Comparison of ENCODE assay signal across 20 cellular contexts in genomic region chrX:52424658-52425057, GRCh38. TPM values are rescaled to one million over a fixed set of nuclear protein-coding genes. Genes with fewer than 3 reads are reported as not detected.
DNase-seq lines count a peak whose midpoint lies in the region; TF ChIP-seq lines count a peak whose summit lies in the region.
"Had no signal": no experiment of that assay in that cellular context is flagged by ENCODE, and none has a peak within 500 bp of the region (broad histone marks: within the 10 kb centered on the region; RNA-seq: fewer than 3 reads in every experiment).

No MANE protein-coding gene starts in this region.

- H3K4me3 ChIP-seq in GM23248 (no peak overlapping the region), SJSA1 (no peak overlapping the region), skeletal muscle cell (ENCODE audit: low read depth, low read length) (no peak overlapping the region)
- H3K4me3 ChIP-seq: BLaER1, coronary artery, lung, pancreas, Peyer's patch, testis had no signal

- no peaks in the 10 kb centered on the region for H3K9me3 Mint-ChIP-seq in osteocyte (ENCODE audit: unreplicated experiment)

- H3K27ac ChIP-seq in GM23248 (no peak overlapping the region), SJSA1 (peak overlapping the region; percentile 37; the same call in 1 of the 2 replicates)
- H3K27ac ChIP-seq: BLaER1, coronary artery, pancreas, Peyer's patch, testis had no signal

- H2AFZ ChIP-seq in GM23248, result no peak overlapping the region; the same call in 1 of the 2 replicates

- no peaks in the 10 kb centered on the region for H3K9me2 ChIP-seq in GM23248 (ENCODE audit: insufficient read depth)

- H3K27me3 ChIP-seq in GM23248 (replicated peaks; ENCODE audit: insufficient read depth) (no peaks in the 10 kb centered on the region), SJSA1 (replicated peaks) (no peaks in the 10 kb centered on the region)
- H3K27me3 ChIP-seq: Peyer's patch, testis had no signal

- H3K36me3 ChIP-seq in GM23248 (ENCODE audit: low read depth), result no peaks in the 10 kb centered on the region
- no peaks in the 10 kb centered on the region for H3K36me3 ChIP-seq in SJSA1
- H3K36me3 ChIP-seq: BLaER1, pancreas, Peyer's patch had no signal

- H3K4me2 ChIP-seq in GM23248 (ENCODE audit: unreplicated experiment), result peak overlapping the region; percentile 7
- H3K4me2 ChIP-seq: BLaER1 had no signal

- H3K27ac Mint-ChIP-seq in osteocyte (ENCODE audit: unreplicated experiment), result no peak overlapping the region
- H3K27ac Mint-ChIP-seq: naive B cell had no signal

- H3K9ac ChIP-seq in GM23248, result no peak overlapping the region
- H3K9ac ChIP-seq: BLaER1 had no signal

- H3K9me3 ChIP-seq in GM23248 (ENCODE audit: low read depth) (no peaks in the 10 kb centered on the region), SJSA1 (replicated peaks) (no peaks in the 10 kb centered on the region)
- H3K9me3 ChIP-seq: BLaER1, pancreas, Peyer's patch, testis had no signal

- WGBS in GM23248 (ENCODE audit: low coverage in 1 of 2, low lambda C conversion rate in 2 of 2, missing lambda C conversion rate in 2 of 2), 2 experiments, result 0% methylated on average over 1 of the region's 1 CpG

- no peaks in the 10 kb centered on the region for H4K20me1 ChIP-seq in GM23248 (ENCODE audit: insufficient read depth)

- in situ Hi-C loops in GM23248 (cut with MboI), result no loop called here

- H3K4me1 ChIP-seq in GM23248 (ENCODE audit: insufficient read depth) (peaks cover 32% of the 10 kb centered on the region), SJSA1 (replicated peaks) (peaks cover 34% of the 10 kb centered on the region)
- H3K4me1 ChIP-seq: BLaER1, pancreas, Peyer's patch, testis had no signal

- H3K4me3 Mint-ChIP-seq in osteocyte (ENCODE audit: unreplicated experiment), result no peak overlapping the region

- H3K4me1 Mint-ChIP-seq in osteocyte (ENCODE audit: unreplicated experiment), result peaks cover 21% of the 10 kb centered on the region
- H3K4me1 Mint-ChIP-seq: naive B cell had no signal

- TF ChIP-seq CTCF in osteocyte (IDR thresholded peaks at IDR 0.05), result no peak

- no peaks in the 10 kb centered on the region for H3K36me3 Mint-ChIP-seq in osteocyte (ENCODE audit: unreplicated experiment)
- H3K36me3 Mint-ChIP-seq: naive B cell had no signal

- H3F3A ChIP-seq in GM23248 (ENCODE audit: insufficient read depth), result peaks cover 6% of the 10 kb centered on the region; the same call in 1 of the 2 replicates

- peak; percentile 81 for DNase-seq in GM23248
- DNase-seq in SJSA1 (ENCODE audit: low read depth in 1 of 2, low spot score in 2 of 2), result peak; percentile 49 to 61
- DNase-seq in fibroblast of gingiva (ENCODE audit: low read depth), result peak; percentile 27
- peak; percentile 20 for DNase-seq in skeletal muscle cell (ENCODE audit: low read depth)
- no peak for DNase-seq in NCI-H524 treated with DMSO at 0.1 percent for 48 hours (lab: John Stamatoyannopoulos, UW)
- no peak for DNase-seq in NOMO-1 treated with dmso at 0.1 percent for 144 hours (lab: John Stamatoyannopoulos, UW; ENCODE audit: unreplicated experiment)
- DNase-seq in osteocyte (ENCODE audit: extremely low spot score, unreplicated experiment), result no peak
- DNase-seq in NCI-H146 (lab: John Stamatoyannopoulos, UW), result no peak
- DNase-seq: activated CD4-positive, alpha-beta T cell treated with anti-CD3 and anti-CD28 coated beads, Interleukin-2, amount 50 U/mL, for 1 hour; activated gamma-delta T cell; aorta; naive B cell; NCI-H1436 treated with DMSO at 0.1 percent for 48 hours; pancreas; Peyer's patch; testis had no signal

- no peaks in the 10 kb centered on the region for H3K27me3 Mint-ChIP-seq in osteocyte (ENCODE audit: unreplicated experiment)

- no peaks in the 10 kb centered on the region for H3K79me2 ChIP-seq in GM23248 (ENCODE audit: insufficient read depth)

RNA-seq across cellular contexts. Expression of gene XAGE2, which starts 55.8 kb away (rescaled TPM):
- total RNA-seq in GM23248 (2014; rRNA removed; shearing (Covaris generic)), result not detected in 2 replicates
- not detected in 2 replicates for polyA plus RNA-seq in GM23248 (2016; fragmentation: Nextera tagmentation; extraction: Ambion mirVana)
- total RNA-seq in SJSA1 (2014; rRNA removed; shearing (Covaris generic)), result 0.39 and 2.7 TPM in 2 replicates
- total RNA-seq in osteocyte, result not detected in 2 replicates
- total RNA-seq: aorta, glomerular endothelial cell, pancreas, Peyer's patch had no signal

Comparison
In these comparisons a context has a peak if more than half of its experiments do, and no peak if none do; other contexts are left out.
1. DNase-seq: peak in GM23248 (single experiment), SJSA1 (2 of 2), fibroblast of gingiva (single experiment) and skeletal muscle cell (single experiment); none in NCI-H524 treated with DMSO at 0.1 percent for 48 hours (single experiment), NOMO-1 treated with dmso at 0.1 percent for 144 hours (single experiment), osteocyte (single experiment) and NCI-H146 (single experiment).